19 cellular contexts compared by ENCODE assay signal in genomic region chr2:203867561-203868200, GRCh38. TPM values are rescaled to one million over a fixed set of nuclear protein-coding genes. Genes with fewer than 3 reads are reported as not detected.
DNase-seq lines count a peak whose midpoint lies in the region; ATAC-seq and TF ChIP-seq lines count a peak whose summit lies in the region.
"Had no signal": no experiment of that assay in that cellular context is flagged by ENCODE, and none has a peak within 500 bp of the region (broad histone marks: within the 10 kb centered on the region; RNA-seq: fewer than 3 reads in every experiment).

Gene CTLA4, plus strand, starts transcription at chr2:203867771. Its CDS starts 172 bp downstream, at chr2:203867943.

- no peak within 1 kb of the TSS for H3K4me3 ChIP-seq in prostate gland
- H3K4me3 ChIP-seq: lung, sigmoid colon, SJSA1 had no signal

- TF ChIP-seq POLR2A in prostate gland (IDR thresholded peaks at IDR 0.05): no peak

- H3K27me3 Mint-ChIP-seq in activated T-cell treated with anti-CD3 and anti-CD28 coated beads, Interleukin-2, amount 50 U/mL, for 72 hours (ENCODE audit: low read depth): no peaks in the 10 kb centered on the region
- peaks cover 0 to 6% (median 6%) of the 10 kb centered on the region in 3 donors for H3K27me3 Mint-ChIP-seq in immature natural killer cell (ENCODE audit: low read depth in 3 of 3)

- intact Hi-C loops in prostate gland (cut with DNase I): no loop called here

- H3K9me3 Mint-ChIP-seq in activated T-cell treated with anti-CD3 and anti-CD28 coated beads, Interleukin-2, amount 50 U/mL, for 72 hours: peaks cover 6 to 7% of the 10 kb centered on the region in 2 donors
- H3K9me3 Mint-ChIP-seq in immature natural killer cell: no peaks in the 10 kb centered on the region
- H3K9me3 Mint-ChIP-seq: H9 had no signal

- H3K27ac ChIP-seq in prostate gland: no peak within 1 kb of the TSS
- H3K27ac ChIP-seq: sigmoid colon, SJSA1, VCaP had no signal

- peak; percentile 35 to 47 for ATAC-seq in activated T-cell treated with anti-CD3 and anti-CD28 coated beads, Interleukin-2, amount 50 U/mL, for 72 hours (replicated peaks in 1 of 2)

- H3K4me3 Mint-ChIP-seq in activated T-cell treated with anti-CD3 and anti-CD28 coated beads, Interleukin-2, amount 50 U/mL, for 72 hours: peak within 1 kb of the TSS; percentile 91 to 99
- H3K4me3 Mint-ChIP-seq in immature natural killer cell: peak within 1 kb of the TSS in 1 of 5 donors; percentile 16
- H3K4me3 Mint-ChIP-seq: H9 had no signal

- no peaks in the 10 kb centered on the region for H3K27me3 ChIP-seq in prostate gland (replicated peaks; ENCODE audit: insufficient read depth)
- H3K27me3 ChIP-seq: sigmoid colon, stomach had no signal

- peaks cover 47 to 61% of the 10 kb centered on the region in 2 donors for H3K36me3 Mint-ChIP-seq in activated T-cell treated with anti-CD3 and anti-CD28 coated beads, Interleukin-2, amount 50 U/mL, for 72 hours (ENCODE audit: insufficient read depth in 2 of 2)
- peaks cover 0 to 5% (median 0%) of the 10 kb centered on the region in 3 donors for H3K36me3 Mint-ChIP-seq in immature natural killer cell

- H3K27ac Mint-ChIP-seq in activated T-cell treated with anti-CD3 and anti-CD28 coated beads, Interleukin-2, amount 50 U/mL, for 72 hours: peak within 1 kb of the TSS; percentile 99
- no peak within 1 kb of the TSS for H3K27ac Mint-ChIP-seq in immature natural killer cell
- H3K27ac Mint-ChIP-seq: H9 had no signal

- H3K4me1 Mint-ChIP-seq in activated T-cell treated with anti-CD3 and anti-CD28 coated beads, Interleukin-2, amount 50 U/mL, for 72 hours (ENCODE audit: low read depth): peaks cover 57% of the 10 kb centered on the region
- H3K4me1 Mint-ChIP-seq in immature natural killer cell: peaks cover 22 to 38% of the 10 kb centered on the region in 2 donors

- DNase-seq in stimulated activated CD4-positive, alpha-beta T cell treated with anti-CD3 and anti-CD28 coated beads, Interleukin-4, amount 100 ng/mL, for 24 hours: peak; percentile 48
- no peak for DNase-seq in stimulated activated CD4-positive, alpha-beta T cell treated with anti-CD3 and anti-CD28 coated beads, Interleukin-2, amount 100 ng/mL, for 48 hours
- DNase-seq in activated T-cell treated with anti-CD3 and anti-CD28 coated beads, Interleukin-2, amount 50 U/mL, for 72 hours: peak; percentile 33 to 52
- DNase-seq in immature natural killer cell (peak; percentile 9 to 26 (median 15)), prostate gland (ENCODE audit: low spot score) (no peak), DMS 273 (lab: John Stamatoyannopoulos, UW; ENCODE audit: unreplicated experiment) (no peak), HuH-7 (ENCODE audit: low spot score) (no peak), GM19240 (ENCODE audit: insufficient read length, low spot score) (no peak)
- DNase-seq: DMS53; effector CD8-positive, alpha-beta T cell; H9; IMR-90; NCI-H1092; sigmoid colon; stomach had no signal

- WGBS in prostate gland: 35% methylated on average over 6 of the region's 6 CpGs

- H3K36me3 ChIP-seq in prostate gland: no peaks in the 10 kb centered on the region
- H3K36me3 ChIP-seq: sigmoid colon, SJSA1, stomach had no signal

- H3K9me3 ChIP-seq in prostate gland: no peaks in the 10 kb centered on the region
- H3K9me3 ChIP-seq: SJSA1 had no signal

- no peaks in the 10 kb centered on the region for H3K4me1 ChIP-seq in prostate gland (replicated peaks)
- H3K4me1 ChIP-seq: sigmoid colon, SJSA1, stomach had no signal

- no peak for TF ChIP-seq CTCF in prostate gland (IDR thresholded peaks at IDR 0.05)

RNA-seq across cellular contexts. Expression of gene CTLA4, which starts in this region (rescaled TPM):
- total RNA-seq in activated T-cell treated with anti-CD3 and anti-CD28 coated beads, Interleukin-2, amount 50 U/mL, for 72 hours: 100 to 1,000 TPM; 132 to 254 TPM
- polyA plus RNA-seq in immature natural killer cell: 1 to 10 TPM in 1 of 3 donors, not detected in 2; 1.1 TPM
- under 1 TPM; 0.28 to 0.73 TPM for total RNA-seq in prostate gland
- total RNA-seq: fibroblast of villous mesenchyme, H9, IMR-90, SJSA1 had no signal
- polyA plus RNA-seq: IMR-90 had no signal

Comparison
In these comparisons a context has a peak if more than half of its experiments do, and no peak if none do; other contexts are left out.
1. RNA of gene CTLA4 (total RNA-seq): 132 to 254 TPM in activated T-cell treated with anti-CD3 and anti-CD28 coated beads, Interleukin-2, amount 50 U/mL, for 72 hours; 0.28 to 0.73 TPM in prostate gland; every median in the first group is over 10 times any median in the second.
2. DNase-seq: peak in stimulated activated CD4-positive, alpha-beta T cell treated with anti-CD3 and anti-CD28 coated beads, Interleukin-4, amount 100 ng/mL, for 24 hours (single experiment), activated T-cell treated with anti-CD3 and anti-CD28 coated beads, Interleukin-2, amount 50 U/mL, for 72 hours (2 of 2) and immature natural killer cell (3 of 3); none in stimulated activated CD4-positive, alpha-beta T cell treated with anti-CD3 and anti-CD28 coated beads, Interleukin-2, amount 100 ng/mL, for 48 hours (0 of 2), prostate gland (single experiment), DMS 273 (single experiment), HuH-7 (single experiment) and GM19240 (single experiment).